Comparison of ENCODE assay signal across 1 cellular context in the genomic region with DNA sequence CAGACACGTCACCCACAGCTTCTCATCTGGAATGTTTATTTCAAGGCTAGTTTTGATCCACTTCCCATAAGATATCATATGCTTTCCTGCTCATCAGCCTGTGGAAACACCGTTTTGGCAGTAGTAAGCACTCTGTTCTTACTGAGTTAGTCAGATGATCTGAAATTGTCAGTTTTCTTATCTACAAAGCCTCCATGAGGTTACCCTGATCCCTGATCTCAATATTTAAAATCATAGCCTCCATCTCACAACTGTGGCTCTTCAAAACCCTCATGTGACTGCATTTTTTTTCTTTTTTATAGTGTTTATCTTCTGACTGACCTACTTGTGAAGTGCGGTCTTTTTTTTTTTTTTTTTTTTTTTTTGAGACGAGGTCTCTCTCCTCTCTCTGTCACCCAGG.
TF ChIP-seq lines count a peak whose summit lies in the region.

No MANE protein-coding gene starts in this region.

TF ChIP-seq in IMR-90, 13 proteins besides CTCF, POLR2A, EP300 and RAD21 (continued from another document):
- TF ChIP-seq, protein P1, sequence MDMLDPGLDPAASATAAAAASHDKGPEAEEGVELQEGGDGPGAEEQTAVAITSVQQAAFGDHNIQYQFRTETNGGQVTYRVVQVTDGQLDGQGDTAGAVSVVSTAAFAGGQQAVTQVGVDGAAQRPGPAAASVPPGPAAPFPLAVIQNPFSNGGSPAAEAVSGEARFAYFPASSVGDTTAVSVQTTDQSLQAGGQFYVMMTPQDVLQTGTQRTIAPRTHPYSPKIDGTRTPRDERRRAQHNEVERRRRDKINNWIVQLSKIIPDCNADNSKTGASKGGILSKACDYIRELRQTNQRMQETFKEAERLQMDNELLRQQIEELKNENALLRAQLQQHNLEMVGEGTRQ (IDR thresholded peaks at IDR 0.05; ENCODE audit: low read depth, low read length) = no peak
- TF ChIP-seq NFE2L2 (IDR thresholded peaks at IDR 0.05; ENCODE audit: low read depth, low read length) = no peak
- TF ChIP-seq MXI1 (IDR thresholded peaks at IDR 0.05; ENCODE audit: borderline replicate concordance, low read depth, low read length) = no peak
- no peak for TF ChIP-seq RFX5 (IDR thresholded peaks at IDR 0.05; ENCODE audit: low read depth, low read length)
- TF ChIP-seq FOS (IDR thresholded peaks at IDR 0.05; ENCODE audit: low read depth, low read length) = no peak
